In genomic region chr2:120013569-120014223, GRCh38 we compare ENCODE assay signal across 8 cellular contexts.
DNase-seq lines count a peak whose midpoint lies in the region; ATAC-seq and TF ChIP-seq lines count a peak whose summit lies in the region.

No MANE protein-coding gene starts in this region.

- ATAC-seq in GM21423 (IDR thresholded peaks at IDR 0.05; ENCODE audit: unreplicated experiment): no peak

- H3K4me3 Mint-ChIP-seq in T-helper 1 cell treated with Interleukin-12 subunit alpha and Interleukin-12 subunit beta and Interleukin-4 antibody, amounts not matched to agents 30 μg/mL and 1 μg/mL, for 36 hours: peak overlapping the region; percentile 66

- H3K27ac ChIP-seq in duodenal mucosa (ENCODE audit: low read depth, low read length) (peak overlapping the region; percentile 93), muscle layer of colon (ENCODE audit: low read depth, low read length) (peak overlapping the region; percentile 90)

- no peaks in the 10 kb centered on the region for H3K9me3 Mint-ChIP-seq in T-helper 1 cell treated with Interleukin-12 subunit alpha and Interleukin-12 subunit beta and Interleukin-4 antibody, amounts not matched to agents 30 μg/mL and 1 μg/mL, for 36 hours

- H3K36me3 ChIP-seq in duodenal mucosa (ENCODE audit: control insufficient read depth in 1 of 2, insufficient read depth in 2 of 2, low read length in 2 of 2) (no peaks in the 10 kb centered on the region), muscle layer of colon (ENCODE audit: insufficient read depth, low read length) (no peaks in the 10 kb centered on the region)

- CTCF ChIA-PET in HEK293T (lab: Yijun Ruan, JAX): no interaction called here

- H3K27me3 ChIP-seq in duodenal mucosa (ENCODE audit: control insufficient read depth in 1 of 2, insufficient read depth in 2 of 2, low read length in 2 of 2) (no peaks in the 10 kb centered on the region), muscle layer of colon (ENCODE audit: control insufficient read depth in 1 of 2, insufficient read depth in 2 of 2, low read length in 2 of 2) (no peaks in the 10 kb centered on the region)

- DNase-seq in T-helper 1 cell (no peak), NCI-H69 (lab: John Stamatoyannopoulos, UW) (peak; percentile 48), COLO829 (ENCODE audit: low spot score) (no peak), HEK293T (ENCODE audit: extremely low spot score) (no peak)

- H3K36me3 Mint-ChIP-seq in T-helper 1 cell treated with Interleukin-12 subunit alpha and Interleukin-12 subunit beta and Interleukin-4 antibody, amounts not matched to agents 30 μg/mL and 1 μg/mL, for 36 hours (ENCODE audit: low read depth): no peaks in the 10 kb centered on the region

- H3K27ac Mint-ChIP-seq in T-helper 1 cell treated with Interleukin-12 subunit alpha and Interleukin-12 subunit beta and Interleukin-4 antibody, amounts not matched to agents 30 μg/mL and 1 μg/mL, for 36 hours: no peak overlapping the region

- H3K9me3 ChIP-seq in duodenal mucosa (ENCODE audit: control insufficient read depth in 1 of 2, low read length in 2 of 2): no peaks in the 10 kb centered on the region
- H3K9me3 ChIP-seq in muscle layer of colon (ENCODE audit: low read length): no peaks in the 10 kb centered on the region

- POLR2A ChIA-PET in HEK293T (lab: Yijun Ruan, JAX): interaction anchor here (0.6 to 1.9 kb wide), 4 partner anchors 10 to 254 kb away, joined by 3 to 7 read pairs (median 3); partner anchors contain the start of gene PTPN4

- H3K27me3 Mint-ChIP-seq in T-helper 1 cell treated with Interleukin-12 subunit alpha and Interleukin-12 subunit beta and Interleukin-4 antibody, amounts not matched to agents 30 μg/mL and 1 μg/mL, for 36 hours (ENCODE audit: low read depth): peaks cover 30% of the 10 kb centered on the region

- H3K4me1 ChIP-seq in duodenal mucosa (ENCODE audit: control insufficient read depth in 1 of 2, insufficient read depth in 2 of 2, low read length in 2 of 2) (peaks cover 4 to 6% of the 10 kb centered on the region in 2 donors), muscle layer of colon (ENCODE audit: insufficient read depth, low read length) (peaks cover 15% of the 10 kb centered on the region)

- H3K9ac ChIP-seq in duodenal mucosa (ENCODE audit: low read depth in 1 of 2, low read length in 2 of 2): peak overlapping the region; percentile 72 to 78
- peak overlapping the region; percentile 71 for H3K9ac ChIP-seq in muscle layer of colon (ENCODE audit: low read length)

- peak overlapping the region; percentile 84 to 86 for H3K4me3 ChIP-seq in duodenal mucosa (ENCODE audit: low read depth in 1 of 2, low read length in 2 of 2)
- H3K4me3 ChIP-seq in muscle layer of colon (ENCODE audit: low read depth in 1 of 2, low read length in 2 of 2): peak overlapping the region; percentile 76 to 96

- peaks cover 7% of the 10 kb centered on the region for H3K4me1 Mint-ChIP-seq in T-helper 1 cell treated with Interleukin-12 subunit alpha and Interleukin-12 subunit beta and Interleukin-4 antibody, amounts not matched to agents 30 μg/mL and 1 μg/mL, for 36 hours (ENCODE audit: low read depth)

TF ChIP-seq in HEK293T, 16 proteins besides CTCF, POLR2A, EP300 and RAD21:
- TF ChIP-seq ELF4 (IDR thresholded peaks at IDR 0.05): no peak
- TF ChIP-seq ARNT (IDR thresholded peaks at IDR 0.05): no peak
- no peak for TF ChIP-seq HDGF (IDR thresholded peaks at IDR 0.05; ENCODE audit: borderline replicate concordance)
- TF ChIP-seq, protein P1, sequence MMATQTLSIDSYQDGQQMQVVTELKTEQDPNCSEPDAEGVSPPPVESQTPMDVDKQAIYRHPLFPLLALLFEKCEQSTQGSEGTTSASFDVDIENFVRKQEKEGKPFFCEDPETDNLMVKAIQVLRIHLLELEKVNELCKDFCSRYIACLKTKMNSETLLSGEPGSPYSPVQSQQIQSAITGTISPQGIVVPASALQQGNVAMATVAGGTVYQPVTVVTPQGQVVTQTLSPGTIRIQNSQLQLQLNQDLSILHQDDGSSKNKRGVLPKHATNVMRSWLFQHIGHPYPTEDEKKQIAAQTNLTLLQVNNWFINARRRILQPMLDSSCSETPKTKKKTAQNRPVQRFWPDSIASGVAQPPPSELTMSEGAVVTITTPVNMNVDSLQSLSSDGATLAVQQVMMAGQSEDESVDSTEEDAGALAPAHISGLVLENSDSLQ (IDR thresholded peaks at IDR 0.05): no peak
- TF ChIP-seq SP1 (IDR thresholded peaks at IDR 0.05): no peak
- no peak for TF ChIP-seq LEF1 (IDR thresholded peaks at IDR 0.05; ENCODE audit: borderline replicate concordance)
- TF ChIP-seq FOXA1 (IDR thresholded peaks at IDR 0.05): no peak
- TF ChIP-seq L3MBTL2 (conservative IDR thresholded peaks at IDR 0.05): no peak
- TF ChIP-seq ZNF384 (IDR thresholded peaks at IDR 0.05): no peak
- TF ChIP-seq FOXM1 (IDR thresholded peaks at IDR 0.05; ENCODE audit: borderline replicate concordance): no peak
- TF ChIP-seq BHLHE40 (IDR thresholded peaks at IDR 0.05; ENCODE audit: borderline replicate concordance): no peak
- no peak for TF ChIP-seq CTBP1 (IDR thresholded peaks at IDR 0.05; ENCODE audit: borderline replicate concordance)
- no peak for TF ChIP-seq SUZ12 (IDR thresholded peaks at IDR 0.05)
- no peak for TF ChIP-seq NFRKB (IDR thresholded peaks at IDR 0.05)
- TF ChIP-seq FOXK2 (IDR thresholded peaks at IDR 0.05): no peak
- no peak for TF ChIP-seq TARDBP (IDR thresholded peaks at IDR 0.05)
TF ChIP-seq in HEK293T: peak in this region for 0.
